In genomic region chr1:115810609-115811008, GRCh38 we compare ENCODE assay signal across 26 cellular contexts. TPM values are rescaled to one million over a fixed set of nuclear protein-coding genes. Genes with fewer than 3 reads are reported as not detected.
A peak's percentile ranks its signal among the peaks of the same experiment; 100 is the strongest.
DNase-seq lines count a peak whose midpoint lies in the region; ATAC-seq and TF ChIP-seq lines count a peak whose summit lies in the region.
"Had no signal": no experiment of that assay in that cellular context is flagged by ENCODE, and none has a peak within 500 bp of the region (broad histone marks: within the 10 kb centered on the region; RNA-seq: fewer than 3 reads in every experiment).

No MANE protein-coding gene starts in this region.

- peaks cover 9% of the 10 kb centered on the region for H3K27me3 Mint-ChIP-seq in activated CD8-positive, alpha-beta memory T cell treated with anti-CD3 and anti-CD28 coated beads, Interleukin-2, amount 10 ng/mL, durations not matched to agents 7 days and 5 days

- H3K27me3 ChIP-seq in lower lobe of right lung (ENCODE audit: low read depth): no peaks in the 10 kb centered on the region
- H3K27me3 ChIP-seq: esophagus squamous epithelium, neural progenitor cell had no signal

- peaks cover 1% of the 10 kb centered on the region for H3K4me1 Mint-ChIP-seq in activated CD8-positive, alpha-beta memory T cell treated with anti-CD3 and anti-CD28 coated beads, Interleukin-2, amount 10 ng/mL, durations not matched to agents 7 days and 5 days
- H3K4me1 Mint-ChIP-seq: CD4-positive, alpha-beta memory T cell; neural progenitor cell had no signal

- no peak overlapping the region for H3K4me3 ChIP-seq in lower lobe of right lung
- H3K4me3 ChIP-seq: esophagus squamous epithelium, neural progenitor cell, smooth muscle cell had no signal

- CTCF ChIA-PET in activated CD8-positive, alpha-beta memory T cell treated with anti-CD3 and anti-CD28 coated beads, Interleukin-2, amount 10 ng/mL, durations not matched to agents 7 days and 5 days (lab: Charles Lee): interaction anchor here (5.9 kb wide), 1 partner anchor 172 kb away, joined by 61 read pairs; no protein-coding TSS in a partner anchor

- H3K36me3 Mint-ChIP-seq in activated CD8-positive, alpha-beta memory T cell treated with anti-CD3 and anti-CD28 coated beads, Interleukin-2, amount 10 ng/mL, durations not matched to agents 7 days and 5 days: no peaks in the 10 kb centered on the region
- H3K36me3 Mint-ChIP-seq: activated naive CD8-positive, alpha-beta T cell; CD4-positive, alpha-beta memory T cell; neural progenitor cell had no signal

- no peaks in the 10 kb centered on the region for H3K9me3 Mint-ChIP-seq in activated CD8-positive, alpha-beta memory T cell treated with anti-CD3 and anti-CD28 coated beads, Interleukin-2, amount 10 ng/mL, durations not matched to agents 7 days and 5 days (ENCODE audit: low read depth)
- H3K9me3 Mint-ChIP-seq: activated T-helper 1 cell treated with anti-CD3 and anti-CD28 coated beads, Interleukin-12 subunit alpha, Interleukin-12 subunit beta, Interleukin-2, Interleukin-4 antibody, amounts not matched to agents 30 ng/mL and 10 ng/mL and 1 ng/mL, durations not matched to agents 14 hours and 24 hours and 36 hours; stimulated activated naive CD8-positive, alpha-beta T cell treated with anti-CD3 and anti-CD28 coated beads, Interleukin-15, Interleukin-2, amounts not matched to agents 100 ng/mL and 50 ng/mL, for 24 hours had no signal

- H3K4me3 Mint-ChIP-seq in activated CD8-positive, alpha-beta memory T cell treated with anti-CD3 and anti-CD28 coated beads, Interleukin-2, amount 10 ng/mL, durations not matched to agents 7 days and 5 days: no peak overlapping the region
- H3K4me3 Mint-ChIP-seq: activated naive CD8-positive, alpha-beta T cell; activated T-helper 1 cell treated with anti-CD3 and anti-CD28 coated beads, Interleukin-12 subunit alpha, Interleukin-12 subunit beta, Interleukin-2, Interleukin-4 antibody, amounts not matched to agents 30 ng/mL and 10 ng/mL and 1 ng/mL, durations not matched to agents 14 hours and 24 hours and 36 hours; CD4-positive, alpha-beta memory T cell; neural progenitor cell; stimulated activated naive CD8-positive, alpha-beta T cell treated with anti-CD3 and anti-CD28 coated beads, Interleukin-15, Interleukin-2, amounts not matched to agents 100 ng/mL and 50 ng/mL, for 24 hours had no signal

- DNase-seq in DMS 273 (lab: John Stamatoyannopoulos, UW; ENCODE audit: unreplicated experiment) (peak; percentile 84), DMS53 treated with DMSO at 0.1 percent for 48 hours (lab: John Stamatoyannopoulos, UW; ENCODE audit: unreplicated experiment) (peak; percentile 33), NCI-H524 treated with DMSO at 0.1 percent for 48 hours (lab: John Stamatoyannopoulos, UW) (peak; percentile 83), lower lobe of right lung (no peak)
- no peak for DNase-seq in activated CD8-positive, alpha-beta memory T cell treated with anti-CD3 and anti-CD28 coated beads, Interleukin-2, amount 10 ng/mL, durations not matched to agents 7 days and 5 days
- DNase-seq: activated CD4-positive, alpha-beta T cell treated with anti-CD3 and anti-CD28 coated beads for 4 hours; CD4-positive, alpha-beta memory T cell; effector CD4-positive, alpha-beta T cell; esophagus squamous epithelium; HCEC 1CT; KG1; NCI-H226; stimulated activated CD4-positive, alpha-beta T cell treated with anti-CD3 and anti-CD28 coated beads, Interleukin-4, amount 100 ng/mL, for 1 hour; SW 1271 had no signal

- no peak for TF ChIP-seq CTCF in lower lobe of right lung (IDR thresholded peaks at IDR 0.05)

- H3K36me3 ChIP-seq in lower lobe of right lung: no peaks in the 10 kb centered on the region
- H3K36me3 ChIP-seq: esophagus squamous epithelium, neural progenitor cell had no signal

- intact Hi-C loops in lower lobe of right lung (cut with DNase I): loop anchor here (10.0 kb wide), 1 partner anchor 164 kb away; the partner anchor contains the start of gene SLC22A15

- no peaks in the 10 kb centered on the region for H3K9me3 ChIP-seq in lower lobe of right lung
- H3K9me3 ChIP-seq: esophagus squamous epithelium had no signal

- ATAC-seq in lower lobe of right lung (peak; percentile 74 to 80), GM18519 (IDR thresholded peaks at IDR 0.05; ENCODE audit: low FRiP score, unreplicated experiment) (no peak), GM18498 (IDR thresholded peaks at IDR 0.05; ENCODE audit: unreplicated experiment) (no peak)
- ATAC-seq in activated CD4-positive, CD25-positive, alpha-beta regulatory T cell treated with anti-CD3 and anti-CD28 coated beads, Interleukin-2, amount 50 U/mL, for 24 hours: no peak
- ATAC-seq in activated CD8-positive, alpha-beta memory T cell treated with anti-CD3 and anti-CD28 coated beads, Interleukin-2, amount 10 ng/mL, durations not matched to agents 7 days and 5 days: no peak

- H3K27ac Mint-ChIP-seq in activated CD8-positive, alpha-beta memory T cell treated with anti-CD3 and anti-CD28 coated beads, Interleukin-2, amount 10 ng/mL, durations not matched to agents 7 days and 5 days: no peak overlapping the region
- H3K27ac Mint-ChIP-seq: activated naive CD8-positive, alpha-beta T cell; activated T-helper 1 cell treated with anti-CD3 and anti-CD28 coated beads, Interleukin-12 subunit alpha, Interleukin-12 subunit beta, Interleukin-2, Interleukin-4 antibody, amounts not matched to agents 30 ng/mL and 10 ng/mL and 1 ng/mL, durations not matched to agents 14 hours and 24 hours and 36 hours; CD4-positive, alpha-beta memory T cell; neural progenitor cell; stimulated activated naive CD8-positive, alpha-beta T cell treated with anti-CD3 and anti-CD28 coated beads, Interleukin-15, Interleukin-2, amounts not matched to agents 100 ng/mL and 50 ng/mL, for 24 hours had no signal

- H3K27ac ChIP-seq in lower lobe of right lung: peak overlapping the region; percentile 20
- H3K27ac ChIP-seq: neural progenitor cell, RWPE1 had no signal

- peaks cover 44% of the 10 kb centered on the region for H3K4me1 ChIP-seq in lower lobe of right lung
- H3K4me1 ChIP-seq: neural progenitor cell had no signal

RNA-seq across cellular contexts. Expression of gene NHLH2, which starts 30.3 kb away (rescaled TPM):
- total RNA-seq in lower lobe of right lung: 0.41 TPM
- total RNA-seq in activated CD8-positive, alpha-beta memory T cell treated with anti-CD3 and anti-CD28 coated beads, Interleukin-2, amount 10 ng/mL, durations not matched to agents 7 days and 5 days: not detected
- total RNA-seq: activated T-helper 1 cell treated with anti-CD3 and anti-CD28 coated beads, Interleukin-12 subunit alpha, Interleukin-12 subunit beta, Interleukin-2, Interleukin-4 antibody, amounts not matched to agents 30 ng/mL and 10 ng/mL and 1 ng/mL, durations not matched to agents 14 hours and 24 hours and 36 hours; CD4-positive, alpha-beta memory T cell; glomerular endothelial cell; HT1080; mucosa of gallbladder had no signal

RNA-seq across cellular contexts. Expression of gene CASQ2, which starts 42.1 kb away (rescaled TPM):
- total RNA-seq in lower lobe of right lung: 3.3 TPM
- total RNA-seq in activated CD8-positive, alpha-beta memory T cell treated with anti-CD3 and anti-CD28 coated beads, Interleukin-2, amount 10 ng/mL, durations not matched to agents 7 days and 5 days: not detected
- total RNA-seq: activated T-helper 1 cell treated with anti-CD3 and anti-CD28 coated beads, Interleukin-12 subunit alpha, Interleukin-12 subunit beta, Interleukin-2, Interleukin-4 antibody, amounts not matched to agents 30 ng/mL and 10 ng/mL and 1 ng/mL, durations not matched to agents 14 hours and 24 hours and 36 hours; CD4-positive, alpha-beta memory T cell; glomerular endothelial cell; HT1080; smooth muscle cell had no signal

Comparison
In these comparisons a context has a peak if more than half of its experiments do, and no peak if none do; other contexts are left out.
1. DNase-seq: peak in DMS 273 (single experiment), DMS53 treated with DMSO at 0.1 percent for 48 hours (single experiment) and NCI-H524 treated with DMSO at 0.1 percent for 48 hours (single experiment); none in lower lobe of right lung (single experiment) and activated CD8-positive, alpha-beta memory T cell treated with anti-CD3 and anti-CD28 coated beads, Interleukin-2, amount 10 ng/mL, durations not matched to agents 7 days and 5 days (single experiment).
2. ATAC-seq: peak in lower lobe of right lung (2 of 2); none in activated CD4-positive, CD25-positive, alpha-beta regulatory T cell treated with anti-CD3 and anti-CD28 coated beads, Interleukin-2, amount 50 U/mL, for 24 hours (0 of 2), GM18519 (single experiment), activated CD8-positive, alpha-beta memory T cell treated with anti-CD3 and anti-CD28 coated beads, Interleukin-2, amount 10 ng/mL, durations not matched to agents 7 days and 5 days (single experiment) and GM18498 (single experiment).